In genomic region chr3:151548206-151548605, GRCh38 we compare ENCODE assay signal across 1 cellular context.
TF ChIP-seq lines count a peak whose summit lies in the region.

No MANE protein-coding gene starts in this region.

TF ChIP-seq in K562, 482 proteins besides CTCF, POLR2A, EP300 and RAD21 (continued from another document and continues in another):
- TF ChIP-seq, protein P1, sequence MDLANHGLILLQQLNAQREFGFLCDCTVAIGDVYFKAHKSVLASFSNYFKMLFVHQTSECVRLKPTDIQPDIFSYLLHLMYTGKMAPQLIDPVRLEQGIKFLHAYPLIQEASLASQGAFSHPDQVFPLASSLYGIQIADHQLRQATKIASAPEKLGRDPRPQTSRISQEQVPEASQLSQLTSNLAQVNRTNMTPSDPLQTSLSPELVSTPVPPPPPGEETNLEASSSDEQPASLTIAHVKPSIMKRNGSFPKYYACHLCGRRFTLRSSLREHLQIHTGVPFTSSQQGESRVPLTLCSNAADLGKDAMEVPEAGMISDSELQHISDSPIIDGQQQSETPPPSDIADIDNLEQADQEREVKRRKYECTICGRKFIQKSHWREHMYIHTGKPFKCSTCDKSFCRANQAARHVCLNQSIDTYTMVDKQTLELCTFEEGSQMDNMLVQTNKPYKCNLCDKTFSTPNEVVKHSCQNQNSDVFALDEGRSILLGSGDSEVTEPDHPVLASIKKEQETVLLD (IDR thresholded peaks at IDR 0.05), result no peak
- TF ChIP-seq PBX2 (CRISPR knock-in tag; IDR thresholded peaks at IDR 0.05; ENCODE audit: low read depth) (no peak), PBX2 (tag; conservative IDR thresholded peaks at IDR 0.05; ENCODE audit: low read depth) (peak; percentile 86), ZFX (CRISPR knock-in tag; IDR thresholded peaks at IDR 0.05) (no peak), ZNF445 (CRISPR knock-in tag; IDR thresholded peaks at IDR 0.05; ENCODE audit: low read depth) (no peak), GTF2E2 (tag; IDR thresholded peaks at IDR 0.05) (no peak), ESRRB (CRISPR knock-in tag; IDR thresholded peaks at IDR 0.05; ENCODE audit: borderline replicate concordance) (no peak), ZNF57 (CRISPR knock-in tag; IDR thresholded peaks at IDR 0.05) (no peak), PURB (CRISPR knock-in tag; IDR thresholded peaks at IDR 0.05; ENCODE audit: low read depth) (no peak), PTBP1 (IDR thresholded peaks at IDR 0.05; ENCODE audit: low read depth, low read length) (no peak), ZKSCAN1 (IDR thresholded peaks at IDR 0.05; ENCODE audit: low read depth, low read length) (no peak), CCNT2 (IDR thresholded peaks at IDR 0.05; ENCODE audit: borderline replicate concordance, extremely low read depth, insufficient read length, low read depth, low read length) (no peak), TEAD4 (IDR thresholded peaks at IDR 0.05; ENCODE audit: low read length) (peak; percentile 70), TEAD4 (CRISPR knock-in tag; IDR thresholded peaks at IDR 0.05; ENCODE audit: borderline replicate concordance) (no peak), ZNF507 (tag; conservative IDR thresholded peaks at IDR 0.05) (no peak), MEF2D (tag; conservative IDR thresholded peaks at IDR 0.05; ENCODE audit: low read depth) (no peak), JUN (IDR thresholded peaks at IDR 0.05; ENCODE audit: borderline replicate concordance, low read depth, low read length) (no peak), JUN (CRISPR knock-in tag; IDR thresholded peaks at IDR 0.05; ENCODE audit: borderline replicate concordance) (no peak), ZNF586 (CRISPR knock-in tag; conservative IDR thresholded peaks at IDR 0.05) (no peak), PCBP1 (IDR thresholded peaks at IDR 0.05; ENCODE audit: low read depth, low read length, poor library complexity, severe bottlenecking) (no peak), ZNF584 (CRISPR knock-in tag; IDR thresholded peaks at IDR 0.05; ENCODE audit: low read depth) (no peak), RBBP5 (IDR thresholded peaks at IDR 0.05; ENCODE audit: borderline replicate concordance, insufficient read depth, low read length, poor library complexity, severe bottlenecking) (no peak), TSHZ1 (CRISPR knock-in tag; IDR thresholded peaks at IDR 0.05) (peak; percentile 71; the same call in 1 of the 2 replicates), CBFA2T3 (IDR thresholded peaks at IDR 0.05) (peak; percentile 77), ZNF79 (CRISPR knock-in tag; IDR thresholded peaks at IDR 0.05; ENCODE audit: low read depth) (no peak), ADNP (tag; IDR thresholded peaks at IDR 0.05) (no peak)
- TF ChIP-seq, protein P2, sequence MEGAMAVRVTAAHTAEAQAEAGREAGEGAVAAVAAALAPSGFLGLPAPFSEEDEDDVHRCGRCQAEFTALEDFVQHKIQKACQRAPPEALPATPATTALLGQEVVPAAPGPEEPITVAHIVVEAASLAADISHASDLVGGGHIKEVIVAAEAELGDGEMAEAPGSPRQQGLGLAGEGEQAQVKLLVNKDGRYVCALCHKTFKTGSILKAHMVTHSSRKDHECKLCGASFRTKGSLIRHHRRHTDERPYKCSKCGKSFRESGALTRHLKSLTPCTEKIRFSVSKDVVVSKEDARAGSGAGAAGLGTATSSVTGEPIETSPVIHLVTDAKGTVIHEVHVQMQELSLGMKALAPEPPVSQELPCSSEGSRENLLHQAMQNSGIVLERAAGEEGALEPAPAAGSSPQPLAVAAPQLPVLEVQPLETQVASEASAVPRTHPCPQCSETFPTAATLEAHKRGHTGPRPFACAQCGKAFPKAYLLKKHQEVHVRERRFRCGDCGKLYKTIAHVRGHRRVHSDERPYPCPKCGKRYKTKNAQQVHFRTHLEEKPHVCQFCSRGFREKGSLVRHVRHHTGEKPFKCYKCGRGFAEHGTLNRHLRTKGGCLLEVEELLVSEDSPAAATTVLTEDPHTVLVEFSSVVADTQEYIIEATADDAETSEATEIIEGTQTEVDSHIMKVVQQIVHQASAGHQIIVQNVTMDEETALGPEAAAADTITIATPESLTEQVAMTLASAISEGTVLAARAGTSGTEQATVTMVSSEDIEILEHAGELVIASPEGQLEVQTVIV (CRISPR knock-in tag; IDR thresholded peaks at IDR 0.05; ENCODE audit: borderline replicate concordance), result no peak
- TF ChIP-seq, protein P3, sequence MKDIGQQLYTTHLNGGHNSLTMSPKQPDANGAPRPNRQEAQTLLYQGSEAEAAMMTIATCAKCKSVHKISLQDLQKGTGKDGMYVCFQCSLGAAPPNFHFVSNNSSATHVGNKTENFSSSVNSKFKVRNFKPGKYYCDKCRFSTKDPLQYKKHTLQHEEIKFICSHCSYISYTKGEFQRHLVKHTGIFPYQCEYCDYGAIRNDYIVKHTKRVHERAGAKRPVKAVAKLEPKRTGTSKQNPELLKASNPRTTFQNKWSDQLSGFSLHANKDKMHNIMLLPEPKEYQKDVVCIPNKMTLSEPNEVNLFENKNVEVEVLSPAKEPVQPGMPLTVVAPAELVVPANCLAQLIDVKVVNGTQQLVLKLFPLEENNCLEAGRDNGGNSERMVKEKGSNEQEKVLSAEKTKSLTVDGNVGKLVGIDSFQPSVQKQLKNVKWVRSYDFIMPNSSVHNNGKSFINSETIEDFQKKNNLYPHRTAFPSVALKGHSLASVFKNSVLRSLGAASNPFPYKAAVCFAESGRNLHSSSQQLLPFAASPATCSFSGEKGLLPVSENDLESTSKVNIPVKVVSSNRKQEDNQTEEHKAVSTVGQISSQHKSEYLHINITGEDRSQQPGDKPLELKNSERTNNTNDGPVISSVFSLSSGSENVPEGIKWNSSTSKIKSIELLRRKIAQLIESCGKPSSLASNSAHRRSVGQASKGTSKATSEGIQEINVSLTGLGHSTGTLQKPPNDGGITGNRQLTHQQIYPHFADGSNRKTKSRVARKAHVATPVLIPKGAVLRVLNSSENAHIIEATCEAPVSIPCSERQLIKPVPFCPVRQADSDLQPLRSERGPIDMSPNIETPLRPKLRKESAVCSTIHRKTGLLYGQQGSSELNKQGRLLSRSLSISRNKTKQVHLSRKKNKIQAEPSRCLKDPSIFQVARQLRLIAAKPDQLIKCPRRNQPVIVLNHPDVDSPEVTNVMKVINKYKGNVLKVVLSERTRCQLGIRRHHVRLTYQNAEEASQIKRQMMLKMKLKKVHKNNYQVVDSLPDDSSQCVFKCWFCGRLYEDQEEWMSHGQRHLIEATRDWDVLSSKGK (CRISPR knock-in tag; IDR thresholded peaks at IDR 0.05), result no peak
- TF ChIP-seq, protein P4, sequence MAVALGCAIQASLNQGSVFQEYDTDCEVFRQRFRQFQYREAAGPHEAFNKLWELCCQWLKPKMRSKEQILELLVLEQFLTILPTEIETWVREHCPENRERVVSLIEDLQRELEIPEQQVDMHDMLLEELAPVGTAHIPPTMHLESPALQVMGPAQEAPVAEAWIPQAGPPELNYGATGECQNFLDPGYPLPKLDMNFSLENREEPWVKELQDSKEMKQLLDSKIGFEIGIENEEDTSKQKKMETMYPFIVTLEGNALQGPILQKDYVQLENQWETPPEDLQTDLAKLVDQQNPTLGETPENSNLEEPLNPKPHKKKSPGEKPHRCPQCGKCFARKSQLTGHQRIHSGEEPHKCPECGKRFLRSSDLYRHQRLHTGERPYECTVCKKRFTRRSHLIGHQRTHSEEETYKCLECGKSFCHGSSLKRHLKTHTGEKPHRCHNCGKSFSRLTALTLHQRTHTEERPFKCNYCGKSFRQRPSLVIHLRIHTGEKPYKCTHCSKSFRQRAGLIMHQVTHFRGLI (CRISPR knock-in tag; IDR thresholded peaks at IDR 0.05), result no peak
- TF ChIP-seq, protein P5, sequence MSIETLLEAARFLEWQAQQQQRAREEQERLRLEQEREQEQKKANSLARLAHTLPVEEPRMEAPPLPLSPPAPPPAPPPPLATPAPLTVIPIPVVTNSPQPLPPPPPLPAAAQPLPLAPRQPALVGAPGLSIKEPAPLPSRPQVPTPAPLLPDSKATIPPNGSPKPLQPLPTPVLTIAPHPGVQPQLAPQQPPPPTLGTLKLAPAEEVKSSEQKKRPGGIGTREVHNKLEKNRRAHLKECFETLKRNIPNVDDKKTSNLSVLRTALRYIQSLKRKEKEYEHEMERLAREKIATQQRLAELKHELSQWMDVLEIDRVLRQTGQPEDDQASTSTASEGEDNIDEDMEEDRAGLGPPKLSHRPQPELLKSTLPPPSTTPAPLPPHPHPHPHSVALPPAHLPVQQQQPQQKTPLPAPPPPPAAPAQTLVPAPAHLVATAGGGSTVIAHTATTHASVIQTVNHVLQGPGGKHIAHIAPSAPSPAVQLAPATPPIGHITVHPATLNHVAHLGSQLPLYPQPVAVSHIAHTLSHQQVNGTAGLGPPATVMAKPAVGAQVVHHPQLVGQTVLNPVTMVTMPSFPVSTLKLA (conservative IDR thresholded peaks at IDR 0.05), result no peak
- TF ChIP-seq, protein P6, sequence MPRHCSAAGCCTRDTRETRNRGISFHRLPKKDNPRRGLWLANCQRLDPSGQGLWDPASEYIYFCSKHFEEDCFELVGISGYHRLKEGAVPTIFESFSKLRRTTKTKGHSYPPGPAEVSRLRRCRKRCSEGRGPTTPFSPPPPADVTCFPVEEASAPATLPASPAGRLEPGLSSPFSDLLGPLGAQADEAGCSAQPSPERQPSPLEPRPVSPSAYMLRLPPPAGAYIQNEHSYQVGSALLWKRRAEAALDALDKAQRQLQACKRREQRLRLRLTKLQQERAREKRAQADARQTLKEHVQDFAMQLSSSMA (CRISPR knock-in tag; IDR thresholded peaks at IDR 0.05), result no peak
- TF ChIP-seq, protein P7, sequence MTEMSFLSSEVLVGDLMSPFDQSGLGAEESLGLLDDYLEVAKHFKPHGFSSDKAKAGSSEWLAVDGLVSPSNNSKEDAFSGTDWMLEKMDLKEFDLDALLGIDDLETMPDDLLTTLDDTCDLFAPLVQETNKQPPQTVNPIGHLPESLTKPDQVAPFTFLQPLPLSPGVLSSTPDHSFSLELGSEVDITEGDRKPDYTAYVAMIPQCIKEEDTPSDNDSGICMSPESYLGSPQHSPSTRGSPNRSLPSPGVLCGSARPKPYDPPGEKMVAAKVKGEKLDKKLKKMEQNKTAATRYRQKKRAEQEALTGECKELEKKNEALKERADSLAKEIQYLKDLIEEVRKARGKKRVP (CRISPR knock-in tag; IDR thresholded peaks at IDR 0.05), result no peak
